In genomic region chrX:48648299-48648698, GRCh38 we compare ENCODE assay signal across 8 cellular contexts. TPM values are rescaled to one million over a fixed set of nuclear protein-coding genes. Genes with fewer than 3 reads are reported as not detected.
A peak's percentile ranks its signal among the peaks of the same experiment; 100 is the strongest.
DNase-seq lines count a peak whose midpoint lies in the region; ATAC-seq, FAIRE-seq and TF ChIP-seq lines count a peak whose summit lies in the region.

No MANE protein-coding gene starts in this region.

- no peak overlapping the region for H3K4me3 Mint-ChIP-seq in activated T-helper 17 cell treated with anti-CD3 and anti-CD28 coated beads, Interleukin-2, amount 50 U/mL, for 72 hours
- H3K4me3 Mint-ChIP-seq in glutamatergic neuron (ENCODE audit: unreplicated experiment): no peak overlapping the region

- H3K27ac Mint-ChIP-seq in activated T-helper 17 cell treated with anti-CD3 and anti-CD28 coated beads, Interleukin-2, amount 50 U/mL, for 72 hours: no peak overlapping the region
- peak overlapping the region; percentile 97 for H3K27ac Mint-ChIP-seq in glutamatergic neuron (ENCODE audit: unreplicated experiment)

- no peak for TF ChIP-seq EP300 in ovary (IDR thresholded peaks at IDR 0.05)

- H3K9me3 Mint-ChIP-seq in activated T-helper 17 cell treated with anti-CD3 and anti-CD28 coated beads, Interleukin-2, amount 50 U/mL, for 72 hours: no peaks in the 10 kb centered on the region
- no peaks in the 10 kb centered on the region for H3K9me3 Mint-ChIP-seq in glutamatergic neuron (ENCODE audit: unreplicated experiment)

- ATAC-seq in activated T-helper 17 cell treated with anti-CD3 and anti-CD28 coated beads, Interleukin-2, amount 50 U/mL, for 72 hours (replicated peaks): peak; percentile 70
- ATAC-seq in HG03196 (IDR thresholded peaks at IDR 0.05; ENCODE audit: unreplicated experiment) (no peak), GM21381 (IDR thresholded peaks at IDR 0.05; ENCODE audit: unreplicated experiment) (no peak)

- FAIRE-seq in GM19239 (lab: Jason Lieb, UNC): peak; percentile 75

- 23 to 33% (median 31%) methylated on average over 6 of the region's 6 CpGs for WGBS in ovary, 3 donors

- no peaks in the 10 kb centered on the region for H3K4me1 ChIP-seq in ovary (ENCODE audit: insufficient read depth)

- no peaks in the 10 kb centered on the region for H3K36me3 ChIP-seq in ovary

- TF ChIP-seq CTCF in AG09309 (IDR thresholded peaks at IDR 0.05; ENCODE audit: control insufficient read depth, insufficient read depth, low read depth, low read length, missing control alignments) (no peak), glutamatergic neuron (IDR thresholded peaks at IDR 0.05; ENCODE audit: partially characterized antibody, unreplicated experiment) (no peak), ovary (IDR thresholded peaks at IDR 0.05) (peak in 1 of 3 donors; percentile 13)

- no peaks in the 10 kb centered on the region for H3K36me3 Mint-ChIP-seq in activated T-helper 17 cell treated with anti-CD3 and anti-CD28 coated beads, Interleukin-2, amount 50 U/mL, for 72 hours (ENCODE audit: low read depth)
- no peaks in the 10 kb centered on the region for H3K36me3 Mint-ChIP-seq in glutamatergic neuron (ENCODE audit: unreplicated experiment)

- H3K9me3 ChIP-seq in ovary: no peaks in the 10 kb centered on the region

- DNase-seq in AG09309 (ENCODE audit: low read depth) (peak; percentile 17), GM19239 (ENCODE audit: insufficient read length, low spot score) (no peak), NCI-H748 treated with DMSO at 0.1 percent for 48 hours (lab: John Stamatoyannopoulos, UW) (peak; percentile 7), glutamatergic neuron (peak; percentile 64), ovary (peak; percentile 30 to 54 (median 41))

- no peak overlapping the region for H3K27ac ChIP-seq in ovary

- no peaks in the 10 kb centered on the region for H3K27me3 Mint-ChIP-seq in activated T-helper 17 cell treated with anti-CD3 and anti-CD28 coated beads, Interleukin-2, amount 50 U/mL, for 72 hours
- no peaks in the 10 kb centered on the region for H3K27me3 Mint-ChIP-seq in glutamatergic neuron (ENCODE audit: unreplicated experiment)

- no peaks in the 10 kb centered on the region for H3K4me1 Mint-ChIP-seq in activated T-helper 17 cell treated with anti-CD3 and anti-CD28 coated beads, Interleukin-2, amount 50 U/mL, for 72 hours
- peaks cover 6% of the 10 kb centered on the region for H3K4me1 Mint-ChIP-seq in glutamatergic neuron (ENCODE audit: low read depth, unreplicated experiment)

- intact Hi-C loops in ovary (cut with DNase I): no loop called here

- H3K27me3 ChIP-seq in ovary: no peaks in the 10 kb centered on the region

- H3K4me3 ChIP-seq in AG09309 (ENCODE audit: control insufficient read depth, low read depth, low read length) (no peak overlapping the region), ovary (no peak overlapping the region)

- TF ChIP-seq POLR2A in ovary (IDR thresholded peaks at IDR 0.05): no peak

RNA-seq across cellular contexts. Expression of gene WAS, which starts 35.3 kb away (rescaled TPM):
- total RNA-seq in activated T-helper 17 cell treated with anti-CD3 and anti-CD28 coated beads, Interleukin-2, amount 50 U/mL, for 72 hours: 100 to 1,000 TPM in 1 of 2 donors, 10 to 100 TPM in 1; 96.8 to 102 TPM
- total RNA-seq in glutamatergic neuron (ENCODE audit: unreplicated experiment) (2.6 TPM), ovary (1 to 10 TPM in 6 of 7 donors, under 1 TPM in 1; 0.95 to 7.7 (median 3.1) TPM)
- polyA plus RNA-seq in ovary: 1 to 10 TPM; 1.3 to 3.2 TPM

RNA-seq across cellular contexts. Expression of gene SUV39H1, which starts 48.2 kb away (rescaled TPM):
- 10 to 100 TPM; 24.2 to 30.5 TPM for total RNA-seq in activated T-helper 17 cell treated with anti-CD3 and anti-CD28 coated beads, Interleukin-2, amount 50 U/mL, for 72 hours
- total RNA-seq in glutamatergic neuron (ENCODE audit: unreplicated experiment) (4.7 TPM), ovary (1 to 10 TPM; 3.2 to 7.7 (median 5.2) TPM)
- polyA plus RNA-seq in ovary: 1 to 10 TPM; 3.5 to 5.6 TPM

RNA-seq across cellular contexts. Expression of gene WDR13, which starts 51.0 kb away (rescaled TPM):
- total RNA-seq in activated T-helper 17 cell treated with anti-CD3 and anti-CD28 coated beads, Interleukin-2, amount 50 U/mL, for 72 hours: 10 to 100 TPM; 45.6 to 74.0 TPM
- total RNA-seq in glutamatergic neuron (ENCODE audit: unreplicated experiment) (70.4 TPM), ovary (100 to 1,000 TPM in 6 of 7 donors, 10 to 100 TPM in 1; 98.8 to 189 (median 148) TPM)
- polyA plus RNA-seq in ovary: 100 to 1,000 TPM in 1 of 2 donors, 1 to 10 TPM in 1; 8.5 to 169 TPM

Comparison
In these comparisons a context has a peak if more than half of its experiments do, and no peak if none do; other contexts are left out.
1. RNA of gene WAS, which starts 35.3 kb away (total RNA-seq): 96.8 to 102 TPM in activated T-helper 17 cell treated with anti-CD3 and anti-CD28 coated beads, Interleukin-2, amount 50 U/mL, for 72 hours; 0.95 to 7.7 TPM in ovary and 2.6 TPM in glutamatergic neuron (single experiment); every median in the first group is over 10 times any median in the second.